18 cellular contexts compared by ENCODE assay signal in genomic region chr7:18225067-18225466, GRCh38.
DNase-seq lines count a peak whose midpoint lies in the region; ATAC-seq lines count a peak whose summit lies in the region.
"Had no signal": no experiment of that assay in that cellular context is flagged by ENCODE, and none has a peak within 500 bp of the region (broad histone marks: within the 10 kb centered on the region; RNA-seq: fewer than 3 reads in every experiment).

No MANE protein-coding gene starts in this region.

- H3K36me3 ChIP-seq in H7 (replicated peaks; ENCODE audit: control insufficient read depth, insufficient read depth, low read length) = no peaks in the 10 kb centered on the region
- H3K36me3 ChIP-seq: suprapubic skin had no signal

- peak; percentile 66 for ATAC-seq in HG02884 (IDR thresholded peaks at IDR 0.05; ENCODE audit: unreplicated experiment)
- no peak for ATAC-seq in HG03045 (IDR thresholded peaks at IDR 0.05; ENCODE audit: unreplicated experiment)
- ATAC-seq: activated CD4-positive, CD25-positive, alpha-beta regulatory T cell treated with anti-CD3 and anti-CD28 coated beads, Interleukin-2, amount 50 U/mL, for 24 hours had no signal

- no peak overlapping the region for H3K4me3 ChIP-seq in H7 (ENCODE audit: insufficient read depth, low read depth, low read length)
- H3K4me3 ChIP-seq: smooth muscle cell, suprapubic skin had no signal

- DNase-seq in CD1c-positive myeloid dendritic cell (ENCODE audit: extremely low spot score) = peak; percentile 67
- DNase-seq in NOMO-1 (lab: John Stamatoyannopoulos, UW; ENCODE audit: unreplicated experiment in 2 of 2) = peak; percentile 36 to 85
- DNase-seq in germinal center (ENCODE audit: low spot score) = peak; percentile 42
- no peak for DNase-seq in 8988T
- DNase-seq in NCI-H2081 treated with DMSO at 0.1 percent for 48 hours (lab: John Stamatoyannopoulos, UW) = no peak
- DNase-seq in H7 = no peak
- DNase-seq: activated naive CD8-positive, alpha-beta T cell treated with anti-CD3 and anti-CD28 coated beads for 36 hours; activated T-cell treated with anti-CD3 and anti-CD28 coated beads for 4 hours; mesendoderm; NCI-H1092 treated with DMSO at 0.1 percent for 48 hours; NCI-H2171; occipital lobe; SK-N-SH had no signal

- no peaks in the 10 kb centered on the region for H3K27me3 ChIP-seq in H7 (ENCODE audit: control insufficient read depth, insufficient read depth, low read length)
- H3K27me3 ChIP-seq: suprapubic skin had no signal

Comparison
In these comparisons a context has a peak if more than half of its experiments do, and no peak if none do; other contexts are left out.
1. DNase-seq: peak in CD1c-positive myeloid dendritic cell (single experiment), NOMO-1 (2 of 2) and germinal center (single experiment); none in 8988T (single experiment), NCI-H2081 treated with DMSO at 0.1 percent for 48 hours (single experiment) and H7 (single experiment).